ENCODE assay signal across 8 cellular contexts in genomic region chr15:72237286-72238224, GRCh38. TPM values are rescaled to one million over a fixed set of nuclear protein-coding genes. Genes with fewer than 3 reads are reported as not detected.
DNase-seq lines count a peak whose midpoint lies in the region; ATAC-seq and TF ChIP-seq lines count a peak whose summit lies in the region.

No MANE protein-coding gene starts in this region.

- no TSS peak for BruUV-seq in A673 (replicated peaks; lab: Mats Ljungman, UMichigan)

- peaks cover 12 to 16% of the 10 kb centered on the region in 2 donors for H3K4me1 Mint-ChIP-seq in immature natural killer cell

- CTCF ChIA-PET in A673 (lab: Charles Lee) = no interaction called here

- H3K9me3 Mint-ChIP-seq in immature natural killer cell = no peaks in the 10 kb centered on the region

- H3K4me3 Mint-ChIP-seq in immature natural killer cell = peak overlapping the region in 2 of 5 donors; percentile 18 to 40

- no peaks in the 10 kb centered on the region for H3K9me3 ChIP-seq in A673 (ENCODE audit: low read depth, low read length, poor library complexity, severe bottlenecking)

- H3K27ac Mint-ChIP-seq in immature natural killer cell = peak overlapping the region; percentile 36 to 81 (median 72)

- peak overlapping the region; percentile 15 for H3K4me3 ChIP-seq in A673 (ENCODE audit: low read depth, low read length, poor library complexity, severe bottlenecking)

- TF ChIP-seq CTCF in A673 (conservative IDR thresholded peaks at IDR 0.05; ENCODE audit: low read depth, low read length) = no peak

- H3K36me3 Mint-ChIP-seq in immature natural killer cell = peaks cover 4 to 9% (median 6%) of the 10 kb centered on the region in 3 donors

- peaks cover 18% of the 10 kb centered on the region for H3K36me3 ChIP-seq in A673 (ENCODE audit: insufficient read depth, low read length, poor library complexity, severe bottlenecking)

- intact Hi-C loops in A673 (cut with micrococcal nuclease; ENCODE audit: unreplicated experiment) = loop anchor here (10.0 kb wide), 1 partner anchor 237 kb away; the partner anchor contains the start of gene ARIH1

- peak; percentile 93 for DNase-seq in A673 (ENCODE audit: low spot score)
- DNase-seq in amniotic epithelial cell (ENCODE audit: low read depth) = peak; percentile 97
- DNase-seq in immature natural killer cell = peak in 2 of 3 donors; percentile 20 to 32
- peak; percentile 50 for DNase-seq in stimulated activated CD8-positive, alpha-beta memory T cell treated with anti-CD3 and anti-CD28 coated beads, Interleukin-12 subunit alpha, Interleukin-12 subunit beta, amount 100 ng/mL, for 24 hours (ENCODE audit: extremely low read depth)
- no peak for DNase-seq in NCI-H2081 treated with DMSO at 0.1 percent for 48 hours (lab: John Stamatoyannopoulos, UW)

- ATAC-seq in GM18909 (IDR thresholded peaks at IDR 0.05; ENCODE audit: poor library complexity, unreplicated experiment) = peak; percentile 73
- peak; percentile 71 for ATAC-seq in HG03354 (IDR thresholded peaks at IDR 0.05; ENCODE audit: poor library complexity, severe bottlenecking, unreplicated experiment)
- ATAC-seq in SK-N-SH treated with all-trans-retinoic acid at 6 μM for 48 hours = peak; percentile 96

- H3K27me3 Mint-ChIP-seq in immature natural killer cell (ENCODE audit: low read depth in 3 of 3) = peaks cover 0 to 3% (median 0%) of the 10 kb centered on the region in 3 donors

- peaks cover 19% of the 10 kb centered on the region for H3K4me1 ChIP-seq in A673 (ENCODE audit: insufficient read depth, low read length, poor library complexity, severe bottlenecking)

- no peaks in the 10 kb centered on the region for H3K27me3 ChIP-seq in A673 (replicated peaks; ENCODE audit: insufficient read depth, low read depth, low read length, poor library complexity)

- H3K27ac ChIP-seq in A673 (ENCODE audit: low read depth, low read length, poor library complexity, severe bottlenecking) = peak overlapping the region; percentile 75

- POLR2A ChIA-PET in A673 (lab: Charles Lee; ENCODE audit: low non-redundant PET) = interaction anchor here (0.9 kb wide), 1 partner anchor 11 kb away, joined by 4 read pairs; no protein-coding TSS in a partner anchor

TF ChIP-seq in SK-N-SH treated with all-trans-retinoic acid at 6 μM for 48 hours, 23 proteins besides CTCF, POLR2A, EP300 and RAD21:
- TF ChIP-seq TSHZ2 (CRISPR knock-in tag; IDR thresholded peaks at IDR 0.05) = no peak
- TF ChIP-seq ZC3H10 (CRISPR knock-in tag; IDR thresholded peaks at IDR 0.05) = no peak
- TF ChIP-seq SNAI2 (CRISPR knock-in tag; IDR thresholded peaks at IDR 0.05) = no peak
- TF ChIP-seq ARNTL (CRISPR knock-in tag; IDR thresholded peaks at IDR 0.05; ENCODE audit: borderline replicate concordance, low read depth) = no peak
- no peak for TF ChIP-seq PPARA (CRISPR knock-in tag; IDR thresholded peaks at IDR 0.05; ENCODE audit: borderline replicate concordance)
- TF ChIP-seq CREB5 (CRISPR knock-in tag; IDR thresholded peaks at IDR 0.05; ENCODE audit: low read depth) = no peak
- TF ChIP-seq ZNF8 (CRISPR knock-in tag; IDR thresholded peaks at IDR 0.05) = no peak
- no peak for TF ChIP-seq ZNF565 (CRISPR knock-in tag; conservative IDR thresholded peaks at IDR 0.05; ENCODE audit: low read depth)
- no peak; the same call in 1 of the 2 replicates for TF ChIP-seq PATZ1 (CRISPR knock-in tag; IDR thresholded peaks at IDR 0.05; ENCODE audit: borderline replicate concordance)
- no peak for TF ChIP-seq ZFP3 (CRISPR knock-in tag; IDR thresholded peaks at IDR 0.05)
- TF ChIP-seq ZNF70 (CRISPR knock-in tag; IDR thresholded peaks at IDR 0.05) = no peak
- TF ChIP-seq POU6F1 (CRISPR knock-in tag; IDR thresholded peaks at IDR 0.05; ENCODE audit: borderline replicate concordance, low read depth) = no peak
- no peak for TF ChIP-seq CSDC2 (CRISPR knock-in tag; IDR thresholded peaks at IDR 0.05)
- TF ChIP-seq CSRNP3 (CRISPR knock-in tag; IDR thresholded peaks at IDR 0.05) = no peak
- TF ChIP-seq ESRRG (CRISPR knock-in tag; IDR thresholded peaks at IDR 0.05) = no peak
- TF ChIP-seq ZFP30 (CRISPR knock-in tag; IDR thresholded peaks at IDR 0.05) = no peak
- no peak for TF ChIP-seq GLIS3 (CRISPR knock-in tag; IDR thresholded peaks at IDR 0.05)
- TF ChIP-seq TCF4 (CRISPR knock-in tag; IDR thresholded peaks at IDR 0.05; ENCODE audit: borderline replicate concordance) = no peak

RNA-seq across cellular contexts. Expression of gene PKM, which starts 6.6 kb away (rescaled TPM):
- total RNA-seq in A673 (2021) = 1,606 and 1,955 TPM in 2 replicates
- polyA plus RNA-seq in immature natural killer cell = 100 to 1,000 TPM; 181 to 233 (median 224) TPM

RNA-seq across cellular contexts. Expression of gene PARP6, which starts 34.8 kb away (rescaled TPM):
- total RNA-seq in A673 (2021) = 68.0 and 71.4 TPM in 2 replicates
- polyA plus RNA-seq in immature natural killer cell = 10 to 100 TPM; 11.0 to 26.8 (median 19.1) TPM

RNA-seq across cellular contexts. Expression of gene GRAMD2A, which starts 40.0 kb away (rescaled TPM):
- total RNA-seq in A673 (2021) = 0.20 and 0.43 TPM in 2 replicates
- polyA plus RNA-seq in immature natural killer cell = not detected
